In the genomic region with DNA sequence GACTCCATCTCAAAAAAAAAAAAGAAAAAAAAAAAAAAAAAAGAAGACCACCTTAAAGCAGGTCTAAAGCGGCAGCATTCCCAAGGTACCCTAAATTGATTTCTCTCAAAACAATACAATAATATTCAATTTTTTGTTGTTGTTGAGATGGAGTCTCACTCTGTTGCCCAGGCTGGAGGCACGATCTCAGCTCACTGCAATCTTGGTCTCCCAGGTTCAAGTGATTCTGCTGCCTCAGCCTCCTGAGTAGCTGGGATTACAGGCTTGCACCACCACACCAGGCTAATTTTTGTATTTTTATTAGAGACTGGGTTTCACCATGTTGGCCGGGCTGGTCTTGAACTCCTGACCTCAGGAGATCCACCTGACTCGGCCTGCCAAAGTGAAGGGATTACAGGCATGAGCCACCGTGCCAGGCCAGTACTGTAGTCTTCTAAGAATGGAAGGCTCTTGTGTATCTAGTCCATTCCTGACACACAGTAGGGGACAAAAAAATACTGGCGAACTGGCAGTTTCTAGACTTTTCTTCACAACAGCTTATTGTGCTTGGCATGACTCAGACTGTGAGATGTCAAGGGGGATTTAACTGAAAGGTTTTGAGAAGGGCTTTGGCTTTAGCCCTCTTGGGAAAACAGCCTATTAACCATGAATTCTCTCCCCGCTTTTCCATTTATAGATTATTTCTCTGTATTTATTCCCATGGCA, we compare ENCODE assay signal across 8 cellular contexts. TPM values are rescaled to one million over a fixed set of nuclear protein-coding genes. Genes with fewer than 3 reads are reported as not detected.
A peak's percentile ranks its signal among the peaks of the same experiment; 100 is the strongest.
DNase-seq lines count a peak whose midpoint lies in the region; ATAC-seq and TF ChIP-seq lines count a peak whose summit lies in the region.

No MANE protein-coding gene starts in this region.

- H2AFZ ChIP-seq in GM23338: no peak overlapping the region

- H3K36me3 Mint-ChIP-seq in GM23338 (ENCODE audit: low read depth) (peaks cover 19% of the 10 kb centered on the region; the same call in 2 of the 3 replicates), Caco-2 (ENCODE audit: insufficient read depth, unreplicated experiment) (peaks cover 34% of the 10 kb centered on the region)
- peaks cover 36% of the 10 kb centered on the region for H3K36me3 Mint-ChIP-seq in T-helper 1 cell treated with Interleukin-12 subunit alpha and Interleukin-12 subunit beta and Interleukin-4 antibody, amounts not matched to agents 30 μg/mL and 1 μg/mL, for 36 hours (ENCODE audit: low read depth)
- H3K36me3 Mint-ChIP-seq in naive thymus-derived CD8-positive, alpha-beta T cell: peaks cover 0 to 39% (median 7%) of the 10 kb centered on the region in 3 donors

- H4K20me1 ChIP-seq in GM23338 (replicated peaks; ENCODE audit: insufficient read depth): no peaks in the 10 kb centered on the region

- no peaks in the 10 kb centered on the region for H3K27me3 Mint-ChIP-seq in GM23338 (ENCODE audit: insufficient read depth, low read depth, poor library complexity)
- H3K27me3 Mint-ChIP-seq in T-helper 1 cell treated with Interleukin-12 subunit alpha and Interleukin-12 subunit beta and Interleukin-4 antibody, amounts not matched to agents 30 μg/mL and 1 μg/mL, for 36 hours (ENCODE audit: low read depth): no peaks in the 10 kb centered on the region
- H3K27me3 Mint-ChIP-seq in naive thymus-derived CD8-positive, alpha-beta T cell: no peaks in the 10 kb centered on the region
- no peaks in the 10 kb centered on the region for H3K27me3 Mint-ChIP-seq in Caco-2 (ENCODE audit: insufficient read depth, unreplicated experiment)

- no peak overlapping the region for H3K4me2 ChIP-seq in GM23338

- H3K9me2 ChIP-seq in GM23338 (ENCODE audit: insufficient read depth): no peaks in the 10 kb centered on the region

- peaks cover 51% of the 10 kb centered on the region for H3K4me1 ChIP-seq in GM23338 (ENCODE audit: insufficient read depth)
- H3K4me1 ChIP-seq in Caco-2: peaks cover 50% of the 10 kb centered on the region

- no TSS peak for BruUV-seq in Caco-2 (replicated peaks; lab: Mats Ljungman, UMichigan)

- H3K27ac Mint-ChIP-seq in GM23338: no peak overlapping the region
- H3K27ac Mint-ChIP-seq in T-helper 1 cell treated with Interleukin-12 subunit alpha and Interleukin-12 subunit beta and Interleukin-4 antibody, amounts not matched to agents 30 μg/mL and 1 μg/mL, for 36 hours: peak overlapping the region; percentile 97
- H3K27ac Mint-ChIP-seq in naive thymus-derived CD8-positive, alpha-beta T cell: peak overlapping the region; percentile 88 to 99 (median 94)
- H3K27ac Mint-ChIP-seq in Caco-2 (ENCODE audit: unreplicated experiment): no peak overlapping the region

- peak overlapping the region; percentile 71 for H3K27ac ChIP-seq in GM23338 (ENCODE audit: low read depth)

- CTCF ChIA-PET in Caco-2 (lab: Charles Lee): no interaction called here

- H3K9me3 Mint-ChIP-seq in GM23338 (no peaks in the 10 kb centered on the region), Caco-2 (ENCODE audit: unreplicated experiment) (no peaks in the 10 kb centered on the region)
- no peaks in the 10 kb centered on the region for H3K9me3 Mint-ChIP-seq in T-helper 1 cell treated with Interleukin-12 subunit alpha and Interleukin-12 subunit beta and Interleukin-4 antibody, amounts not matched to agents 30 μg/mL and 1 μg/mL, for 36 hours
- H3K9me3 Mint-ChIP-seq in naive thymus-derived CD8-positive, alpha-beta T cell: no peaks in the 10 kb centered on the region

- H3K4me3 ChIP-seq in GM23338: no peak overlapping the region
- no peak overlapping the region for H3K4me3 ChIP-seq in Caco-2 (ENCODE audit: low read depth, low read length)

- POLR2A ChIA-PET in naive thymus-derived CD8-positive, alpha-beta T cell (lab: Charles Lee): interaction anchor here (0.5 to 14.4 kb wide), 14 partner anchors 8 to 168 kb away, joined by 3 to 193 read pairs (median 4); a partner anchor contains a TSS
- POLR2A ChIA-PET in Caco-2 (lab: Charles Lee): no interaction called here

- intact Hi-C loops in Caco-2 (cut with micrococcal nuclease; ENCODE audit: unreplicated experiment): no loop called here

- ATAC-seq in GM18858 (IDR thresholded peaks at IDR 0.05; ENCODE audit: unreplicated experiment) (peak; percentile 19), GM23338 (no peak)
- peak in 1 of 2 donors; percentile 3 for ATAC-seq in naive thymus-derived CD8-positive, alpha-beta T cell

- TF ChIP-seq CTCF in GM23338 (conservative IDR thresholded peaks at IDR 0.05; ENCODE audit: low read depth in 2 of 2) (no peak), Caco-2 (IDR thresholded peaks at IDR 0.05; ENCODE audit: insufficient read depth in 1 of 2, low read depth in 1 of 2, low read length in 1 of 2, severe bottlenecking in 1 of 2, unreplicated experiment in 1 of 2) (no peak)

- H3F3A ChIP-seq in GM23338 (replicated peaks; ENCODE audit: low read depth): 0 out of 2 replicates have a peak, but pooled peaks cover 4% of the 10 kb centered on the region

- H3K27me3 ChIP-seq in GM23338 (ENCODE audit: insufficient read depth) (no peaks in the 10 kb centered on the region), Caco-2 (replicated peaks; ENCODE audit: control insufficient read depth, insufficient read depth, low read length) (no peaks in the 10 kb centered on the region)

- DNase-seq in GM23338 (ENCODE audit: low spot score): no peak
- no peak for DNase-seq in naive thymus-derived CD8-positive, alpha-beta T cell
- no peak for DNase-seq in DMS53 treated with DMSO at 0.1 percent for 48 hours (lab: John Stamatoyannopoulos, UW; ENCODE audit: unreplicated experiment)
- no peak for DNase-seq in Caco-2
- no peak for DNase-seq in DMS79 treated with DMSO at 0.1 percent for 48 hours (lab: John Stamatoyannopoulos, UW)
- DNase-seq in NCI-H2196 (lab: John Stamatoyannopoulos, UW; ENCODE audit: unreplicated experiment): no peak

- peaks cover 70% of the 10 kb centered on the region for H3K79me2 ChIP-seq in GM23338 (replicated peaks; ENCODE audit: insufficient read depth)

- H3K4me3 Mint-ChIP-seq in GM23338 (no peak overlapping the region), Caco-2 (ENCODE audit: unreplicated experiment) (no peak overlapping the region)
- peak overlapping the region; percentile 70 for H3K4me3 Mint-ChIP-seq in T-helper 1 cell treated with Interleukin-12 subunit alpha and Interleukin-12 subunit beta and Interleukin-4 antibody, amounts not matched to agents 30 μg/mL and 1 μg/mL, for 36 hours
- peak overlapping the region; percentile 31 to 82 (median 64) for H3K4me3 Mint-ChIP-seq in naive thymus-derived CD8-positive, alpha-beta T cell

- no peaks in the 10 kb centered on the region for H3K9me3 ChIP-seq in Caco-2

- H3K36me3 ChIP-seq in GM23338 (ENCODE audit: insufficient read depth): peaks cover 5% of the 10 kb centered on the region; the same call in 1 of the 2 replicates
- H3K36me3 ChIP-seq in Caco-2 (ENCODE audit: control insufficient read depth, insufficient read depth, low read length): no peaks in the 10 kb centered on the region

- peaks cover 43% of the 10 kb centered on the region for H3K4me1 Mint-ChIP-seq in GM23338
- peaks cover 63% of the 10 kb centered on the region for H3K4me1 Mint-ChIP-seq in T-helper 1 cell treated with Interleukin-12 subunit alpha and Interleukin-12 subunit beta and Interleukin-4 antibody, amounts not matched to agents 30 μg/mL and 1 μg/mL, for 36 hours (ENCODE audit: low read depth)
- peaks cover 22 to 81% (median 78%) of the 10 kb centered on the region in 4 donors for H3K4me1 Mint-ChIP-seq in naive thymus-derived CD8-positive, alpha-beta T cell
- peaks cover 13% of the 10 kb centered on the region for H3K4me1 Mint-ChIP-seq in Caco-2 (ENCODE audit: low read depth, unreplicated experiment)

TF ChIP-seq in GM23338, 12 proteins besides CTCF, POLR2A, EP300 and RAD21:
- no peak for TF ChIP-seq EZH2phosphoT487 (IDR thresholded peaks at IDR 0.05; ENCODE audit: unreplicated experiment)
- TF ChIP-seq ZNF114 (CRISPR knock-in tag; IDR thresholded peaks at IDR 0.05): no peak
- TF ChIP-seq, protein P1, sequence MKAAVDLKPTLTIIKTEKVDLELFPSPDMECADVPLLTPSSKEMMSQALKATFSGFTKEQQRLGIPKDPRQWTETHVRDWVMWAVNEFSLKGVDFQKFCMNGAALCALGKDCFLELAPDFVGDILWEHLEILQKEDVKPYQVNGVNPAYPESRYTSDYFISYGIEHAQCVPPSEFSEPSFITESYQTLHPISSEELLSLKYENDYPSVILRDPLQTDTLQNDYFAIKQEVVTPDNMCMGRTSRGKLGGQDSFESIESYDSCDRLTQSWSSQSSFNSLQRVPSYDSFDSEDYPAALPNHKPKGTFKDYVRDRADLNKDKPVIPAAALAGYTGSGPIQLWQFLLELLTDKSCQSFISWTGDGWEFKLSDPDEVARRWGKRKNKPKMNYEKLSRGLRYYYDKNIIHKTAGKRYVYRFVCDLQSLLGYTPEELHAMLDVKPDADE (IDR thresholded peaks at IDR 0.05): no peak
- no peak for TF ChIP-seq CREB1 (CRISPR knock-in tag; IDR thresholded peaks at IDR 0.05; ENCODE audit: low read depth)
- no peak for TF ChIP-seq ZNF331 (CRISPR knock-in tag; IDR thresholded peaks at IDR 0.05; ENCODE audit: low read depth)
TF ChIP-seq in GM23338: peak in this region for 0.

RNA-seq across cellular contexts. Expression of a gene that starts 17.3 kb away (rescaled TPM):
- 39.3 and 43.7 TPM in 2 replicates for total RNA-seq in GM23338 (2014; rRNA removed; shearing (Covaris generic))
- polyA plus RNA-seq in GM23338 (2016; fragmentation: Nextera tagmentation; extraction: Ambion mirVana): 13.0 and 17.7 TPM in 2 replicates
- 10 to 100 TPM; 68.7 to 78.3 TPM for total RNA-seq in naive thymus-derived CD8-positive, alpha-beta T cell
- 10 to 100 TPM; 46.8 to 91.0 (median 66.9) TPM for polyA plus RNA-seq in naive thymus-derived CD8-positive, alpha-beta T cell
- 24.3 and 31.0 TPM in 2 replicates for total RNA-seq in Caco-2 (2022)

RNA-seq across cellular contexts. Expression of a gene that starts 59.9 kb away (rescaled TPM):
- total RNA-seq in GM23338 (2014; rRNA removed; shearing (Covaris generic)): 109 and 141 TPM in 2 replicates
- 62.7 and 64.4 TPM in 2 replicates for polyA plus RNA-seq in GM23338 (2016; fragmentation: Nextera tagmentation; extraction: Ambion mirVana)
- total RNA-seq in naive thymus-derived CD8-positive, alpha-beta T cell: 100 to 1,000 TPM; 107 to 110 TPM
- 10 to 100 TPM; 11.1 to 13.9 (median 11.5) TPM for polyA plus RNA-seq in naive thymus-derived CD8-positive, alpha-beta T cell
- 68.7 and 70.8 TPM in 2 replicates for total RNA-seq in Caco-2 (2022)

Comparison
In these comparisons a context has a peak if more than half of its experiments do, and no peak if none do; other contexts are left out.
1. H3K27ac Mint-ChIP-seq: peak in T-helper 1 cell treated with Interleukin-12 subunit alpha and Interleukin-12 subunit beta and Interleukin-4 antibody, amounts not matched to agents 30 μg/mL and 1 μg/mL, for 36 hours (single experiment) and naive thymus-derived CD8-positive, alpha-beta T cell (10 of 10); none in GM23338 (single experiment) and Caco-2 (single experiment).
2. H3K4me3 Mint-ChIP-seq: peak in T-helper 1 cell treated with Interleukin-12 subunit alpha and Interleukin-12 subunit beta and Interleukin-4 antibody, amounts not matched to agents 30 μg/mL and 1 μg/mL, for 36 hours (single experiment) and naive thymus-derived CD8-positive, alpha-beta T cell (10 of 10); none in GM23338 (single experiment) and Caco-2 (single experiment).